Comparison of ENCODE assay signal across 12 cellular contexts in genomic region chr22:28909375-28909774, GRCh38. TPM values are rescaled to one million over a fixed set of nuclear protein-coding genes. Genes with fewer than 3 reads are reported as not detected.
DNase-seq lines count a peak whose midpoint lies in the region; ATAC-seq and TF ChIP-seq lines count a peak whose summit lies in the region.
"Had no signal": no experiment of that assay in that cellular context is flagged by ENCODE, and none has a peak within 500 bp of the region (broad histone marks: within the 10 kb centered on the region; RNA-seq: fewer than 3 reads in every experiment).

No MANE protein-coding gene starts in this region.

- no peaks in the 10 kb centered on the region for H3K27me3 ChIP-seq in vagina

- no peak overlapping the region for H3K27ac ChIP-seq in vagina

- no peak for TF ChIP-seq POLR2A in vagina (IDR thresholded peaks at IDR 0.05)

- no peak overlapping the region for H3K4me3 ChIP-seq in vagina

- peak; percentile 77 for DNase-seq in stimulated activated naive CD4-positive, alpha-beta T cell treated with Interleukin-2 at 50 U/mL for 16 hours (lab: John Stamatoyannopoulos, UW)
- DNase-seq in stimulated activated naive CD4-positive, alpha-beta T cell (lab: John Stamatoyannopoulos, UW), result no peak
- peak; percentile 79 for DNase-seq in activated naive CD4-positive, alpha-beta T cell treated with anti-CD3 and anti-CD28 coated beads, Interleukin-2, amount 50 U/mL, for 16 hours
- DNase-seq in stimulated activated CD4-positive, alpha-beta T cell treated with anti-CD3 and anti-CD28 coated beads, Interleukin-12 subunit alpha, Interleukin-12 subunit beta, amount 100 ng/mL, for 4 hours, result peak; percentile 71
- no peak for DNase-seq in HPDE6-E6E7 (ENCODE audit: extremely low spot score)
- DNase-seq in anterior cingulate cortex (lab: John Stamatoyannopoulos, UW), result no peak
- no peak for DNase-seq in vagina (ENCODE audit: extremely low spot score in 2 of 2)
- DNase-seq: activated B cell treated with CpG ODN at 0.5 μM for 24 hours; effector CD8-positive, alpha-beta T cell; naive thymus-derived CD8-positive, alpha-beta T cell; NCI-H1105 treated with DMSO at 0.1 percent for 48 hours had no signal

- no peak for ATAC-seq in HG03196 (IDR thresholded peaks at IDR 0.05; ENCODE audit: unreplicated experiment)
- ATAC-seq: naive thymus-derived CD8-positive, alpha-beta T cell had no signal

- H3K4me1 ChIP-seq in vagina, result peaks cover 71% of the 10 kb centered on the region

- no peak for TF ChIP-seq CTCF in vagina (IDR thresholded peaks at IDR 0.05)

- intact Hi-C loops in vagina (cut with DNase I), result no loop called here

- no peaks in the 10 kb centered on the region for H3K9me3 ChIP-seq in vagina

- H3K36me3 ChIP-seq in vagina, result no peaks in the 10 kb centered on the region

RNA-seq across cellular contexts. Expression of gene ZNRF3, which starts 26.0 kb away (rescaled TPM):
- total RNA-seq in vagina, result 7.9 TPM

Comparison
In these comparisons a context has a peak if more than half of its experiments do, and no peak if none do; other contexts are left out.
1. DNase-seq: peak in stimulated activated naive CD4-positive, alpha-beta T cell treated with Interleukin-2 at 50 U/mL for 16 hours (single experiment), activated naive CD4-positive, alpha-beta T cell treated with anti-CD3 and anti-CD28 coated beads, Interleukin-2, amount 50 U/mL, for 16 hours (single experiment) and stimulated activated CD4-positive, alpha-beta T cell treated with anti-CD3 and anti-CD28 coated beads, Interleukin-12 subunit alpha, Interleukin-12 subunit beta, amount 100 ng/mL, for 4 hours (single experiment); none in stimulated activated naive CD4-positive, alpha-beta T cell (0 of 6), HPDE6-E6E7 (single experiment), anterior cingulate cortex (0 of 58) and vagina (0 of 2).